In the genomic region with DNA sequence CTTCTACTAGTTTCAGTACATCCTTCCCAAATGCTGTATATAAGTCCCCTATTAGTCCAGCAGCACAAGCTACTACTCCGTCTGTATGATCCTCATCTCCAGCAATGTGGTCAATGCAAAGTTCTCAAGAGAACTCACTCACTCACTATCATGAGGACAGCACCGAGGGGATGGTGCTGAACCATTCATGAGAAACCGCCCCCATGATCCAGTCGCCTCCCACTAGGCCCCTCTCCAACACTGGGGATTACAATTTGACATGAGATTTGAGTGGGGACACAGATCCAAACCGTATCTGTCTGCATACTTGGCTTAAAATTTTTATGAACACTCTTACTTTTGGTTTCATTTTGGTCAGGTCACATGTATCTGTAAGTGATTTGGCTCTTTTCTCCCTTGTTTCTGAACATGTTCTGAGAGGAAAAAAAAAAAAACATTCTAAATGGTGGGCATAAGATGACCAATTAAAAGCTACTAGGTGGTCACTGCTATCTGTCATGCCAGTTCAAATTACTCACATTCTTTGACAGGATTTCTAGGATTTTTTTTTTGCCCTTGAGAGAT, we compare ENCODE assay signal across 10 cellular contexts.
DNase-seq lines count a peak whose midpoint lies in the region; ATAC-seq, FAIRE-seq and TF ChIP-seq lines count a peak whose summit lies in the region.
"Had no signal": no experiment of that assay in that cellular context is flagged by ENCODE, and none has a peak within 500 bp of the region (broad histone marks: within the 10 kb centered on the region; RNA-seq: fewer than 3 reads in every experiment).

No MANE protein-coding gene starts in this region.

- TF ChIP-seq CTCF in left ventricle myocardium inferior (IDR thresholded peaks at IDR 0.05; ENCODE audit: borderline replicate concordance) (no peak), kidney (IDR thresholded peaks at IDR 0.05; ENCODE audit: borderline replicate concordance, extremely low read depth, insufficient read depth) (no peak), upper lobe of right lung (IDR thresholded peaks at IDR 0.05) (no peak)

- H3K4me1 ChIP-seq in left ventricle myocardium inferior (no peaks in the 10 kb centered on the region), kidney (ENCODE audit: control insufficient read depth in 1 of 2, insufficient read depth in 1 of 2, low read depth in 1 of 2, low read length in 2 of 2) (no peaks in the 10 kb centered on the region), upper lobe of right lung (no peaks in the 10 kb centered on the region)
- H3K4me1 ChIP-seq: colonic mucosa had no signal

- intact Hi-C loops in left ventricle myocardium inferior (cut with micrococcal nuclease), result no loop called here
- intact Hi-C loops in cardiac septum (cut with DNase I), result no loop called here
- intact Hi-C loops in kidney (cut with DNase I), result no loop called here
- intact Hi-C loops in upper lobe of right lung (cut with DNase I), result no loop called here

- H3K9me3 ChIP-seq in left ventricle myocardium inferior (replicated peaks), result no peaks in the 10 kb centered on the region
- H3K9me3 ChIP-seq in kidney (ENCODE audit: control insufficient read depth in 1 of 2, low read length in 2 of 2), result no peaks in the 10 kb centered on the region
- no peaks in the 10 kb centered on the region for H3K9me3 ChIP-seq in upper lobe of right lung
- H3K9me3 ChIP-seq: colonic mucosa had no signal

- no peak for DNase-seq in left ventricle myocardium inferior
- DNase-seq in cardiac septum (ENCODE audit: low spot score), result no peak
- DNase-seq in activated naive CD4-positive, alpha-beta T cell treated with anti-CD3 and anti-CD28 coated beads, Interleukin-2, amount 50 U/mL, for 72 hours (ENCODE audit: low spot score in 2 of 2), result no peak
- no peak for DNase-seq in kidney
- no peak for DNase-seq in upper lobe of right lung
- no peak for DNase-seq in central memory CD4-positive, alpha-beta T cell
- DNase-seq in NCI-H82 treated with DMSO at 0.1 percent for 48 hours (lab: John Stamatoyannopoulos, UW; ENCODE audit: unreplicated experiment), result no peak
- DNase-seq: Calu3, colonic mucosa had no signal

- peak overlapping the region; percentile 45 to 79 for H3K27ac Mint-ChIP-seq in activated naive CD4-positive, alpha-beta T cell treated with anti-CD3 and anti-CD28 coated beads, Interleukin-2, amount 50 U/mL, for 72 hours

- H3K36me3 ChIP-seq in left ventricle myocardium inferior (no peaks in the 10 kb centered on the region), kidney (ENCODE audit: control insufficient read depth in 1 of 2, insufficient read depth in 2 of 2, low read length in 2 of 2) (no peaks in the 10 kb centered on the region), upper lobe of right lung (no peaks in the 10 kb centered on the region)
- H3K36me3 ChIP-seq: colonic mucosa had no signal

- H3K4me3 ChIP-seq in left ventricle myocardium inferior (peak overlapping the region; percentile 47), kidney (ENCODE audit: low read length in 2 of 2) (peak overlapping the region; percentile 26 to 53), upper lobe of right lung (peak overlapping the region; percentile 27)
- H3K4me3 ChIP-seq: colonic mucosa had no signal

- H3K27ac ChIP-seq in left ventricle myocardium inferior (replicated peaks) (no peak overlapping the region), kidney (ENCODE audit: low read depth in 2 of 2, low read length in 2 of 2) (no peak overlapping the region), upper lobe of right lung (no peak overlapping the region)
- H3K27ac ChIP-seq: colonic mucosa had no signal

- peaks cover 11 to 18% of the 10 kb centered on the region in 2 donors for H3K36me3 Mint-ChIP-seq in activated naive CD4-positive, alpha-beta T cell treated with anti-CD3 and anti-CD28 coated beads, Interleukin-2, amount 50 U/mL, for 72 hours

- ATAC-seq in activated naive CD4-positive, alpha-beta T cell treated with anti-CD3 and anti-CD28 coated beads, Interleukin-2, amount 50 U/mL, for 72 hours, result peak; percentile 24 to 32
- ATAC-seq in upper lobe of right lung, result no peak
- no peak for ATAC-seq in HG03469 (IDR thresholded peaks at IDR 0.05; ENCODE audit: unreplicated experiment)

- no peak overlapping the region for H3K9ac ChIP-seq in kidney (ENCODE audit: low read length in 2 of 2)

- no peak for FAIRE-seq in kidney (lab: Jason Lieb, UNC)

- H3K9me3 Mint-ChIP-seq in activated naive CD4-positive, alpha-beta T cell treated with anti-CD3 and anti-CD28 coated beads, Interleukin-2, amount 50 U/mL, for 72 hours, result peaks cover 2 to 19% of the 10 kb centered on the region in 2 donors

- H3K27me3 ChIP-seq in left ventricle myocardium inferior (ENCODE audit: low read depth) (peaks cover 27% of the 10 kb centered on the region), upper lobe of right lung (no peaks in the 10 kb centered on the region)
- H3K27me3 ChIP-seq: colonic mucosa had no signal

Comparison
In these comparisons a context has a peak if more than half of its experiments do, and no peak if none do; other contexts are left out.
1. ATAC-seq: peak in activated naive CD4-positive, alpha-beta T cell treated with anti-CD3 and anti-CD28 coated beads, Interleukin-2, amount 50 U/mL, for 72 hours (2 of 2); none in upper lobe of right lung (single experiment) and HG03469 (single experiment).
2. Peak in every context shown above with its lines, with median percentiles within 50 percentile points of each other: H3K4me3 ChIP-seq.